Comparison of ENCODE assay signal across 1 cellular context in genomic region chr16:50322333-50322732, GRCh38.
TF ChIP-seq lines count a peak whose summit lies in the region.

No MANE protein-coding gene starts in this region.

TF ChIP-seq in K562, 482 proteins besides CTCF, POLR2A, EP300 and RAD21 (continued from another document):
- TF ChIP-seq TEAD1 (CRISPR knock-in tag; IDR thresholded peaks at IDR 0.05) (no peak), SREBF1 (IDR thresholded peaks at IDR 0.05; ENCODE audit: borderline replicate concordance, low read depth, low read length) (no peak), ASH1L (IDR thresholded peaks at IDR 0.05; ENCODE audit: borderline replicate concordance, low read depth, partially characterized antibody) (no peak), FOXK2 (conservative IDR thresholded peaks at IDR 0.05 in 1 of 2, IDR thresholded peaks at IDR 0.05 in 1 of 2; ENCODE audit: low read depth in 2 of 2) (no peak)
- TF ChIP-seq, protein P1, sequence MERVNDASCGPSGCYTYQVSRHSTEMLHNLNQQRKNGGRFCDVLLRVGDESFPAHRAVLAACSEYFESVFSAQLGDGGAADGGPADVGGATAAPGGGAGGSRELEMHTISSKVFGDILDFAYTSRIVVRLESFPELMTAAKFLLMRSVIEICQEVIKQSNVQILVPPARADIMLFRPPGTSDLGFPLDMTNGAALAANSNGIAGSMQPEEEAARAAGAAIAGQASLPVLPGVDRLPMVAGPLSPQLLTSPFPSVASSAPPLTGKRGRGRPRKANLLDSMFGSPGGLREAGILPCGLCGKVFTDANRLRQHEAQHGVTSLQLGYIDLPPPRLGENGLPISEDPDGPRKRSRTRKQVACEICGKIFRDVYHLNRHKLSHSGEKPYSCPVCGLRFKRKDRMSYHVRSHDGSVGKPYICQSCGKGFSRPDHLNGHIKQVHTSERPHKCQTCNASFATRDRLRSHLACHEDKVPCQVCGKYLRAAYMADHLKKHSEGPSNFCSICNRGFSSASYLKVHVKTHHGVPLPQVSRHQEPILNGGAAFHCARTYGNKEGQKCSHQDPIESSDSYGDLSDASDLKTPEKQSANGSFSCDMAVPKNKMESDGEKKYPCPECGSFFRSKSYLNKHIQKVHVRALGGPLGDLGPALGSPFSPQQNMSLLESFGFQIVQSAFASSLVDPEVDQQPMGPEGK (CRISPR knock-in tag; IDR thresholded peaks at IDR 0.05; ENCODE audit: borderline replicate concordance): no peak
